Comparison of ENCODE assay signal across 9 cellular contexts in genomic region chr1:94865369-94865768, GRCh38. TPM values are rescaled to one million over a fixed set of nuclear protein-coding genes. Genes with fewer than 3 reads are reported as not detected.
DNase-seq lines count a peak whose midpoint lies in the region; ATAC-seq, FAIRE-seq and TF ChIP-seq lines count a peak whose summit lies in the region.
"Had no signal": no experiment of that assay in that cellular context is flagged by ENCODE, and none has a peak within 500 bp of the region (broad histone marks: within the 10 kb centered on the region; RNA-seq: fewer than 3 reads in every experiment).

No MANE protein-coding gene starts in this region.

- peak overlapping the region; percentile 92 for H3K27ac Mint-ChIP-seq in WTC11

- no peak overlapping the region for H3K4me3 ChIP-seq in ACC112 (ENCODE audit: low read depth, low read length)

- peaks cover 65% of the 10 kb centered on the region for H3K4me1 Mint-ChIP-seq in WTC11

- H3K9me3 Mint-ChIP-seq in WTC11: no peaks in the 10 kb centered on the region

- no peak for TF ChIP-seq CTCF in WTC11 (IDR thresholded peaks at IDR 0.05)
- no peak for TF ChIP-seq CTCF in foreskin keratinocyte (conservative IDR thresholded peaks at IDR 0.05)

- H3K27ac ChIP-seq in ACC112 (ENCODE audit: low read depth, low read length) (peak overlapping the region; percentile 96), foreskin keratinocyte (peak overlapping the region; percentile 70)

- H3K27me3 ChIP-seq in ACC112 (ENCODE audit: insufficient read depth, low read length) (no peaks in the 10 kb centered on the region), foreskin keratinocyte (no peaks in the 10 kb centered on the region)

- POLR2A ChIA-PET in WTC11 (lab: Charles Lee): no interaction called here

- FAIRE-seq in GM12891 (lab: Jason Lieb, UNC): no peak

- H3K4me1 ChIP-seq in ACC112 (ENCODE audit: control insufficient read depth, insufficient read depth, low read length, unreplicated experiment) (peaks cover 40% of the 10 kb centered on the region), foreskin keratinocyte (peaks cover 31% of the 10 kb centered on the region)

- peak overlapping the region; percentile 25; the same call in 1 of the 2 replicates for H3K4me3 Mint-ChIP-seq in WTC11

- DNase-seq in WTC11 (ENCODE audit: low spot score) (no peak), foreskin keratinocyte (peak in 1 of 2 donors; percentile 37), non-pigmented ciliary epithelial cell (ENCODE audit: low read depth) (peak; percentile 28), SK-N-DZ (ENCODE audit: low spot score) (no peak), GM12891 (ENCODE audit: insufficient read length, low spot score) (no peak)
- DNase-seq: NCI-H2029 had no signal

- H3K36me3 ChIP-seq in ACC112 (ENCODE audit: insufficient read depth, low read length): no peaks in the 10 kb centered on the region

- CTCF ChIA-PET in WTC11 (lab: Charles Lee): interaction anchor here (1.9 to 5.2 kb wide), 2 partner anchors 11 to 178 kb away, joined by 10 to 42 read pairs; no protein-coding TSS in a partner anchor

- no peak for TF ChIP-seq POLR2A in GM12891 (IDR thresholded peaks at IDR 0.05; ENCODE audit: low read depth, low read length)

- H2AFZ ChIP-seq in ACC112 (ENCODE audit: low read length, unreplicated experiment): peak overlapping the region; percentile 16

- no peaks in the 10 kb centered on the region for H3K79me2 ChIP-seq in ACC112 (ENCODE audit: control insufficient read depth, insufficient read depth, low read length, unreplicated experiment)

- no peak for ATAC-seq in WTC11
- ATAC-seq in foreskin keratinocyte: no peak
- no peak for ATAC-seq in HG02938 (IDR thresholded peaks at IDR 0.05; ENCODE audit: unreplicated experiment)
- ATAC-seq in GM18867 (IDR thresholded peaks at IDR 0.05; ENCODE audit: unreplicated experiment): no peak

- no peaks in the 10 kb centered on the region for H3K27me3 Mint-ChIP-seq in WTC11 (ENCODE audit: low read depth)

- no peaks in the 10 kb centered on the region for H3K36me3 Mint-ChIP-seq in WTC11

TF ChIP-seq in WTC11, 78 proteins besides CTCF, POLR2A, EP300 and RAD21 (continues in another document):
- TF ChIP-seq EMX1 (CRISPR knock-in tag; IDR thresholded peaks at IDR 0.05) (no peak), ZBTB43 (CRISPR knock-in tag; IDR thresholded peaks at IDR 0.05) (no peak), RELA (CRISPR knock-in tag; IDR thresholded peaks at IDR 0.05; ENCODE audit: borderline replicate concordance) (no peak), ZNF281 (CRISPR knock-in tag; IDR thresholded peaks at IDR 0.05) (no peak), E2F1 (CRISPR knock-in tag; IDR thresholded peaks at IDR 0.05) (no peak), ATF3 (CRISPR knock-in tag; conservative IDR thresholded peaks at IDR 0.05) (no peak)

TF ChIP-seq in GM12891, 5 proteins besides CTCF, POLR2A, EP300 and RAD21:
- TF ChIP-seq POLR2AphosphoS5 (IDR thresholded peaks at IDR 0.05; ENCODE audit: low read depth, low read length): no peak
- TF ChIP-seq POU2F2 (IDR thresholded peaks at IDR 0.05; ENCODE audit: low read depth, low read length): no peak
- no peak for TF ChIP-seq PAX5 (IDR thresholded peaks at IDR 0.05; ENCODE audit: insufficient read depth, low read length, severe bottlenecking)
- TF ChIP-seq TAF1 (IDR thresholded peaks at IDR 0.05; ENCODE audit: low read depth, low read length): no peak
- TF ChIP-seq SPI1 (IDR thresholded peaks at IDR 0.05; ENCODE audit: low read depth, low read length): no peak
TF ChIP-seq in GM12891: peak in this region for 0.

RNA-seq across cellular contexts. Expression of gene SLC44A3, which starts 45.2 kb away (rescaled TPM):
- 4.7 to 7.2 TPM (median 6.9 TPM) in 3 replicates for total RNA-seq in WTC11 (2021)
- total RNA-seq in foreskin keratinocyte: 2.0 and 2.1 TPM in 2 replicates
- 2.1 and 2.8 TPM in 2 replicates for polyA plus RNA-seq in foreskin keratinocyte
- 0.25 and 0.44 TPM in 2 replicates for polyA plus RNA-seq in SK-N-DZ (2014; cell fraction: cytosol; rRNA removed)
- 0.87 and 0.98 TPM in 2 replicates for polyA plus RNA-seq in SK-N-DZ (2014; cell fraction: nucleus; rRNA removed)
- polyA plus RNA-seq in GM12891 (2012; ENCODE audit: low read depth, missing spikeins): not detected
